In genomic region chr20:48352628-48353027, GRCh38 we compare ENCODE assay signal across 17 cellular contexts.
DNase-seq lines count a peak whose midpoint lies in the region; ATAC-seq, FAIRE-seq and TF ChIP-seq lines count a peak whose summit lies in the region.
"Had no signal": no experiment of that assay in that cellular context is flagged by ENCODE, and none has a peak within 500 bp of the region (broad histone marks: within the 10 kb centered on the region; RNA-seq: fewer than 3 reads in every experiment).

No MANE protein-coding gene starts in this region.

- peaks cover 0 to 1% of the 10 kb centered on the region in 2 experiments for H4K20me1 ChIP-seq in H1 (replicated peaks in 1 of 2; ENCODE audit: control insufficient read depth in 1 of 2, insufficient read depth in 2 of 2, low read length in 2 of 2)

- no peak overlapping the region for H2AFZ ChIP-seq in H1 (ENCODE audit: low read length)
- H2AFZ ChIP-seq in trophoblast cell (ENCODE audit: insufficient read depth, low read length, poor library complexity), result no peak overlapping the region

- no peak overlapping the region for H3K27ac ChIP-seq in H1 (ENCODE audit: low read depth, low read length)
- H3K27ac ChIP-seq in trophoblast cell (ENCODE audit: low read depth, low read length), result no peak overlapping the region
- no peak overlapping the region for H3K27ac ChIP-seq in colonic mucosa

- DNase-seq in H1 (ENCODE audit: low read depth in 1 of 2, low spot score in 2 of 2) (no peak), trophoblast cell (no peak), colonic mucosa (no peak), NCI-H82 (lab: John Stamatoyannopoulos, UW) (no peak)
- no peak for DNase-seq in activated effector memory CD4-positive, alpha-beta T cell treated with anti-CD3 and anti-CD28 coated beads, Interleukin-2, amount 50 U/mL, for 16 hours
- DNase-seq: C1 segment of cervical spinal cord; Calu3; CD4-positive, alpha-beta memory T cell; COR-L47; DMS153; DND-41; GOT3; H7; HCEC 1CT had no signal

- H3K9ac ChIP-seq in H1 (replicated peaks in 1 of 4; ENCODE audit: extremely low read depth in 1 of 4, low read depth in 3 of 4, low read length in 3 of 4), result no peak overlapping the region
- H3K9ac ChIP-seq in trophoblast cell (ENCODE audit: low read length), result peak overlapping the region; percentile 30
- no peak overlapping the region for H3K9ac ChIP-seq in colonic mucosa (ENCODE audit: low read depth in 2 of 2, low read length in 2 of 2)

- no peak overlapping the region for H3K4me2 ChIP-seq in H1 (ENCODE audit: insufficient read depth in 1 of 2, low read depth in 2 of 2, low read length in 2 of 2)
- H3K4me2 ChIP-seq in trophoblast cell (ENCODE audit: low read length), result no peak overlapping the region

- no peak for TF ChIP-seq EP300 in H1 (IDR thresholded peaks at IDR 0.05; ENCODE audit: borderline replicate concordance in 1 of 2, low read depth in 2 of 2, low read length in 2 of 2)

- WGBS in H1 (ENCODE audit: extremely low coverage in 1 of 2, insufficient coverage in 1 of 2, insufficient read length in 1 of 2, insufficient replicate concordance in 2 of 2, low coverage in 1 of 2, low lambda C conversion rate in 2 of 2, missing lambda C conversion rate in 1 of 2), 2 experiments, result 93% methylated on average over 3 of the region's 3 CpGs; no CpG with 5 or more reads in 1 of the 2 experiments
- WGBS in trophoblast cell (ENCODE audit: extremely low coverage, insufficient coverage, insufficient read length), result no CpG with 5 or more reads among the region's 3 CpGs

- no peak overlapping the region for H2BK20ac ChIP-seq in H1 (ENCODE audit: low read length)

- CTCF ChIA-PET in H1 (lab: Charles Lee; ENCODE audit: partially characterized antibody), result interaction anchor here (0.8 to 3.2 kb wide), 2 partner anchors 12 to 268 kb away, joined by 3 to 13 read pairs; no protein-coding TSS in a partner anchor

- no peak overlapping the region for H3K14ac ChIP-seq in H1 (ENCODE audit: insufficient read length)
- no peak overlapping the region for H3K14ac ChIP-seq in trophoblast cell (ENCODE audit: low read length)

- H4K8ac ChIP-seq in H1 (ENCODE audit: extremely low read depth, insufficient read depth, low read length) (no peak overlapping the region), trophoblast cell (ENCODE audit: low read depth, low read length) (no peak overlapping the region)

- H3K27me3 ChIP-seq in H1 (replicated peaks in 1 of 4; ENCODE audit: control insufficient read depth in 3 of 4, extremely low read depth in 1 of 4, insufficient read depth in 3 of 4, low read length in 3 of 4) (no peaks in the 10 kb centered on the region), trophoblast cell (ENCODE audit: insufficient read depth, low read length) (no peaks in the 10 kb centered on the region), colonic mucosa (no peaks in the 10 kb centered on the region)

- no peak overlapping the region for H4K5ac ChIP-seq in H1 (ENCODE audit: insufficient read length, low read depth, low read length)

- no peak overlapping the region for H2BK15ac ChIP-seq in H1 (ENCODE audit: low read length)

- no peak overlapping the region for H4K91ac ChIP-seq in H1 (replicated peaks; ENCODE audit: insufficient read length, low read length)
- H4K91ac ChIP-seq in trophoblast cell (ENCODE audit: low read depth, low read length), result no peak overlapping the region

- H3K9me3 ChIP-seq in H1 (ENCODE audit: insufficient read depth in 2 of 2, low read depth in 1 of 2, low read length in 1 of 2) (peaks cover 9 to 12% of the 10 kb centered on the region in 2 experiments; a peak in 2 of 4 replicates), trophoblast cell (ENCODE audit: insufficient read depth, low read depth, low read length) (peaks cover 5% of the 10 kb centered on the region), colonic mucosa (no peaks in the 10 kb centered on the region)

- TF ChIP-seq CTCF in H1 (IDR thresholded peaks at IDR 0.05; ENCODE audit: control extremely low read depth in 1 of 3, insufficient read depth in 1 of 3, low read depth in 1 of 3, low read length in 3 of 3) (no peak), colonic mucosa (IDR thresholded peaks at IDR 0.05) (no peak)

- no peak overlapping the region for H3K4me3 ChIP-seq in H1 (ENCODE audit: extremely low read depth in 1 of 4, insufficient read depth in 2 of 4, low read depth in 3 of 4, low read length in 4 of 4)
- peak overlapping the region; percentile 58 for H3K4me3 ChIP-seq in trophoblast cell (ENCODE audit: low read depth, low read length)
- no peak overlapping the region for H3K4me3 ChIP-seq in colonic mucosa

- TF ChIP-seq RAD21 in H1 (IDR thresholded peaks at IDR 0.05 in 1 of 2, conservative IDR thresholded peaks at IDR 0.05 in 1 of 2; ENCODE audit: low read depth in 2 of 2, low read length in 2 of 2), result no peak

- no peak overlapping the region for H3K18ac ChIP-seq in H1 (ENCODE audit: extremely low read depth, low read length)
- H3K18ac ChIP-seq in trophoblast cell (ENCODE audit: low read length), result no peak overlapping the region

- H3K79me2 ChIP-seq in H1 (ENCODE audit: control insufficient read depth in 1 of 2, insufficient read depth in 2 of 2, low read length in 2 of 2), result no peaks in the 10 kb centered on the region
- no peaks in the 10 kb centered on the region for H3K79me2 ChIP-seq in trophoblast cell (ENCODE audit: control insufficient read depth, insufficient read depth, low read length, poor library complexity)

- peak overlapping the region; percentile 42; the same call in 1 of the 2 replicates for H2AK5ac ChIP-seq in H1 (ENCODE audit: low read depth, low read length)
- no peak overlapping the region for H2AK5ac ChIP-seq in trophoblast cell (ENCODE audit: low read length)

- no peak overlapping the region for H2BK120ac ChIP-seq in H1 (replicated peaks; ENCODE audit: low read depth, low read length)
- no peak overlapping the region for H2BK120ac ChIP-seq in trophoblast cell (ENCODE audit: insufficient read depth, low read length, poor library complexity)

- H3K23ac ChIP-seq in H1 (ENCODE audit: insufficient read length) (no peak overlapping the region), trophoblast cell (ENCODE audit: low read length) (peak overlapping the region; percentile 24)

- H3K56ac ChIP-seq in H1 (replicated peaks; ENCODE audit: insufficient read length, low read depth, low read length), result no peak overlapping the region

- no peak overlapping the region for H2BK12ac ChIP-seq in H1 (ENCODE audit: low read depth, low read length)
- H2BK12ac ChIP-seq in trophoblast cell (ENCODE audit: low read length), result no peak overlapping the region

- intact Hi-C loops in colonic mucosa (cut with DNase I), result no loop called here

- POLR2A ChIA-PET in H1 (lab: Charles Lee; ENCODE audit: partially characterized antibody), result no interaction called here

- FAIRE-seq in H1 (lab: Jason Lieb, UNC), result no peak
- FAIRE-seq: G401.6, GM12892 had no signal

- H3K4me1 ChIP-seq in H1 (replicated peaks in 1 of 4; ENCODE audit: control insufficient read depth in 3 of 4, insufficient read depth in 4 of 4, low read length in 3 of 4) (no peaks in the 10 kb centered on the region), trophoblast cell (ENCODE audit: control insufficient read depth in 1 of 2, insufficient read depth in 2 of 2, low read length in 2 of 2) (no peaks in the 10 kb centered on the region), colonic mucosa (no peaks in the 10 kb centered on the region)

- no peaks in the 10 kb centered on the region for H3K36me3 ChIP-seq in H1 (ENCODE audit: control insufficient read depth in 2 of 4, insufficient read depth in 4 of 4, low read length in 3 of 4)
- H3K36me3 ChIP-seq in trophoblast cell (ENCODE audit: control insufficient read depth in 1 of 2, insufficient read depth in 2 of 2, low read length in 2 of 2), result no peaks in the 10 kb centered on the region
- no peaks in the 10 kb centered on the region for H3K36me3 ChIP-seq in colonic mucosa

- no peak overlapping the region for H2BK5ac ChIP-seq in H1 (ENCODE audit: low read depth, low read length)
- H2BK5ac ChIP-seq in trophoblast cell (ENCODE audit: low read depth, low read length, poor library complexity), result no peak overlapping the region

- H3K23me2 ChIP-seq in H1 (ENCODE audit: low read depth, low read length), result peaks cover 2% of the 10 kb centered on the region; the same call in 1 of the 2 replicates

- no peak for TF ChIP-seq POLR2A in H1 (IDR thresholded peaks at IDR 0.05; ENCODE audit: control extremely low read depth in 1 of 2, low read depth in 2 of 2, low read length in 2 of 2)

- H4K12ac ChIP-seq in trophoblast cell (ENCODE audit: low read depth, low read length), result no peak overlapping the region

- ATAC-seq in esophagus mucosa, result peak; percentile 18

- no peak overlapping the region for H3K4ac ChIP-seq in H1 (replicated peaks; ENCODE audit: insufficient read length, low read depth, low read length)
- H3K4ac ChIP-seq in trophoblast cell (ENCODE audit: low read depth, low read length), result no peak overlapping the region

- H3K79me1 ChIP-seq in H1 (ENCODE audit: low read depth, low read length) (no peaks in the 10 kb centered on the region), trophoblast cell (ENCODE audit: low read length) (no peaks in the 10 kb centered on the region)

TF ChIP-seq in H1, 55 proteins besides CTCF, POLR2A, EP300 and RAD21:
- TF ChIP-seq CBX8 (IDR thresholded peaks at IDR 0.05; ENCODE audit: borderline replicate concordance, low read depth, low read length) (no peak), ASH2L (IDR thresholded peaks at IDR 0.05; ENCODE audit: low read length) (no peak), NANOG (IDR thresholded peaks at IDR 0.05; ENCODE audit: insufficient read depth, low read depth, low read length, poor library complexity, severe bottlenecking) (no peak), CHD1 (IDR thresholded peaks at IDR 0.05; ENCODE audit: low read depth, low read length) (no peak), RBBP5 (IDR thresholded peaks at IDR 0.05; ENCODE audit: borderline replicate concordance, low read depth, low read length) (no peak), NRF1 (IDR thresholded peaks at IDR 0.05; ENCODE audit: low read depth, low read length) (no peak), ATF3 (IDR thresholded peaks at IDR 0.05; ENCODE audit: insufficient read depth, low read depth, low read length) (no peak), SIN3A (conservative IDR thresholded peaks at IDR 0.05 in 1 of 2, IDR thresholded peaks at IDR 0.05 in 1 of 2; ENCODE audit: low read depth in 1 of 2, low read length in 2 of 2) (no peak)
TF ChIP-seq in H1: peak in this region for 0.
